ENCODE assay signal across 20 cellular contexts in the genomic region with DNA sequence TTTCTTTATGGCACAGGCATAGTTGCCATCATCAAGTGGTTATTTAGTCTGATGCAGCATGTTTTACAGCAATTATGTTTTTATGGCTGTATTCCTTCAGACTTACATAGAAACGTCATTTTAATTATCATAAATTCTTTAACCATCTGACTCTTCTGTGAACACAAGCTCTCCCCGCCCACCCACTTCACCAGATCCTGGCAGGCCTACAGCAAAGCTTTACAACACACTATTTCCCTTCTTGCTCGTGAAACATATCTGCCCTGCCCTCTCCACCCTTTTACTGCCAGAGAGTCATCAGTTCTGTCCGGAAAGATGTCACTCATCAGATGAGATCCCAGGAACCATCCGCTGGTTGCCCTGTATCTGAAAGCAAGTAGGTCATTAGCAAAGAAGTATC.
DNase-seq lines count a peak whose midpoint lies in the region; ATAC-seq, FAIRE-seq and TF ChIP-seq lines count a peak whose summit lies in the region.
"Had no signal": no experiment of that assay in that cellular context is flagged by ENCODE, and none has a peak within 500 bp of the region (broad histone marks: within the 10 kb centered on the region; RNA-seq: fewer than 3 reads in every experiment).

No MANE protein-coding gene starts in this region.

- peaks cover 34% of the 10 kb centered on the region for H3K4me1 Mint-ChIP-seq in astrocyte (ENCODE audit: low read depth, unreplicated experiment)

- H4K20me1 ChIP-seq in astrocyte (ENCODE audit: insufficient read depth, low read length): no peaks in the 10 kb centered on the region
- H4K20me1 ChIP-seq in smooth muscle cell (ENCODE audit: low read depth): no peaks in the 10 kb centered on the region

- H3K27ac ChIP-seq in astrocyte (ENCODE audit: low read depth, low read length) (no peak overlapping the region), smooth muscle cell (ENCODE audit: low read depth) (peak overlapping the region; percentile 28), spleen (no peak overlapping the region)
- H3K27ac ChIP-seq: 22Rv1, C4-2B, KMS-11 had no signal

- H3K9me3 ChIP-seq in astrocyte (ENCODE audit: insufficient read depth, low read depth, low read length): no peaks in the 10 kb centered on the region
- no peaks in the 10 kb centered on the region for H3K9me3 ChIP-seq in mucosa of descending colon
- H3K9me3 ChIP-seq in smooth muscle cell (replicated peaks; ENCODE audit: low read depth): no peaks in the 10 kb centered on the region
- no peaks in the 10 kb centered on the region for H3K9me3 ChIP-seq in spleen

- H3K4me2 ChIP-seq in astrocyte (ENCODE audit: low read length) (no peak overlapping the region), smooth muscle cell (peak overlapping the region; percentile 31)
- H3K4me2 ChIP-seq: KMS-11 had no signal

- no peaks in the 10 kb centered on the region for H3K27me3 Mint-ChIP-seq in astrocyte (ENCODE audit: low read depth, unreplicated experiment)

- H3K36me3 ChIP-seq in astrocyte (ENCODE audit: insufficient read depth, low read length) (no peaks in the 10 kb centered on the region), mucosa of descending colon (ENCODE audit: low read depth) (no peaks in the 10 kb centered on the region), smooth muscle cell (ENCODE audit: low read depth) (no peaks in the 10 kb centered on the region), spleen (no peaks in the 10 kb centered on the region)

- WGBS in smooth muscle cell (ENCODE audit: low lambda C conversion rate): 45% methylated on average over 5 of the region's 5 CpGs
- 58 to 76% (median 68%) methylated on average over 5 of the region's 5 CpGs for WGBS in spleen, 5 donors

- H3K79me2 ChIP-seq in astrocyte (ENCODE audit: insufficient read depth, low read length) (no peaks in the 10 kb centered on the region), smooth muscle cell (ENCODE audit: low read depth) (no peaks in the 10 kb centered on the region)

- H3K27ac Mint-ChIP-seq in astrocyte (ENCODE audit: unreplicated experiment): no peak overlapping the region

- no peak overlapping the region for H3K9ac ChIP-seq in astrocyte (ENCODE audit: low read length)
- H3K9ac ChIP-seq in smooth muscle cell (ENCODE audit: low read depth): no peak overlapping the region
- H3K9ac ChIP-seq: KMS-11 had no signal

- no peak for TF ChIP-seq CTCF in astrocyte (IDR thresholded peaks at IDR 0.05; ENCODE audit: insufficient read depth, low read depth, low read length)
- no peak for TF ChIP-seq CTCF in mucosa of descending colon (IDR thresholded peaks at IDR 0.05)
- no peak for TF ChIP-seq CTCF in smooth muscle cell (IDR thresholded peaks at IDR 0.05; ENCODE audit: borderline replicate concordance, insufficient read depth, poor library complexity, severe bottlenecking)
- no peak for TF ChIP-seq CTCF in spleen (IDR thresholded peaks at IDR 0.05 in 8 of 11, conservative IDR thresholded peaks at IDR 0.05 in 3 of 11)

- peaks cover 7% of the 10 kb centered on the region for H3F3A ChIP-seq in smooth muscle cell (ENCODE audit: low read depth)

- peak; percentile 11 for DNase-seq in DMS 273 (lab: John Stamatoyannopoulos, UW; ENCODE audit: unreplicated experiment)
- DNase-seq in DMS 273 treated with DMSO at 0.1 percent for 48 hours (lab: John Stamatoyannopoulos, UW): no peak
- peak; percentile 12 for DNase-seq in astrocyte (ENCODE audit: low read depth)
- DNase-seq in mucosa of descending colon: peak; percentile 57 to 70 (median 63)
- no peak for DNase-seq in smooth muscle cell (lab: John Stamatoyannopoulos, UW; ENCODE audit: unreplicated experiment)
- no peak for DNase-seq in spleen
- no peak for DNase-seq in NCI-H226
- DNase-seq: DMS79 treated with DMSO at 0.1 percent for 48 hours, GDM1, H7, NCI-H1092, NCI-H1694 treated with DMSO at 0.1 percent for 48 hours, NCI-H510A, SHP77 treated with DMSO at 0.1 percent for 48 hours had no signal

- no peak for TF ChIP-seq POLR2A in spleen (IDR thresholded peaks at IDR 0.05)

- H3K4me1 ChIP-seq in astrocyte (ENCODE audit: insufficient read depth, low read length) (peaks cover 10% of the 10 kb centered on the region), mucosa of descending colon (ENCODE audit: low read depth) (no peaks in the 10 kb centered on the region), smooth muscle cell (ENCODE audit: low read depth) (peaks cover 4% of the 10 kb centered on the region), spleen (peaks cover 0 to 3% (median 0%) of the 10 kb centered on the region in 6 donors)

- H3K27me3 ChIP-seq in astrocyte (ENCODE audit: insufficient read depth, low read length) (peaks cover 2% of the 10 kb centered on the region), smooth muscle cell (ENCODE audit: low read depth) (no peaks in the 10 kb centered on the region), spleen (replicated peaks in 1 of 7) (peaks cover 0 to 12% (median 0%) of the 10 kb centered on the region in 7 donors)

- no peaks in the 10 kb centered on the region for H3K9me3 Mint-ChIP-seq in astrocyte (ENCODE audit: unreplicated experiment)

- H2AFZ ChIP-seq in astrocyte (ENCODE audit: low read depth, low read length) (no peak overlapping the region), smooth muscle cell (ENCODE audit: low read depth) (no peak overlapping the region)

- no peaks in the 10 kb centered on the region for H3K36me3 Mint-ChIP-seq in astrocyte (ENCODE audit: low read depth, unreplicated experiment)

- intact Hi-C loops in mucosa of descending colon (cut with DNase I, micrococcal nuclease): no loop called here
- intact Hi-C loops in spleen (cut with DNase I; ENCODE audit: low total_unique reads): no loop called here

- peak; percentile 17 for FAIRE-seq in astrocyte (lab: Jason Lieb, UNC)
- FAIRE-seq: HepG2, RCC 7860 had no signal

- ATAC-seq in mucosa of descending colon: peak; percentile 93
- no peak for ATAC-seq in SK-N-SH treated with all-trans-retinoic acid at 6 μM for 48 hours
- ATAC-seq: HepG2 had no signal

- no peak overlapping the region for H3K4me3 Mint-ChIP-seq in astrocyte (ENCODE audit: unreplicated experiment)

- H3K4me3 ChIP-seq in astrocyte (ENCODE audit: insufficient read depth, low read depth, low read length) (no peak overlapping the region), mucosa of descending colon (no peak overlapping the region), smooth muscle cell (no peak overlapping the region), spleen (no peak overlapping the region)

TF ChIP-seq in SK-N-SH treated with all-trans-retinoic acid at 6 μM for 48 hours, 23 proteins besides CTCF, POLR2A, EP300 and RAD21:
- TF ChIP-seq ZNF8 (CRISPR knock-in tag; IDR thresholded peaks at IDR 0.05) (no peak), ZNF70 (CRISPR knock-in tag; IDR thresholded peaks at IDR 0.05) (no peak), CSDC2 (CRISPR knock-in tag; IDR thresholded peaks at IDR 0.05) (no peak), OSR1 (CRISPR knock-in tag; IDR thresholded peaks at IDR 0.05) (no peak), SNAI2 (CRISPR knock-in tag; IDR thresholded peaks at IDR 0.05) (no peak), RARB (CRISPR knock-in tag; IDR thresholded peaks at IDR 0.05) (no peak)
- TF ChIP-seq, protein P1, sequence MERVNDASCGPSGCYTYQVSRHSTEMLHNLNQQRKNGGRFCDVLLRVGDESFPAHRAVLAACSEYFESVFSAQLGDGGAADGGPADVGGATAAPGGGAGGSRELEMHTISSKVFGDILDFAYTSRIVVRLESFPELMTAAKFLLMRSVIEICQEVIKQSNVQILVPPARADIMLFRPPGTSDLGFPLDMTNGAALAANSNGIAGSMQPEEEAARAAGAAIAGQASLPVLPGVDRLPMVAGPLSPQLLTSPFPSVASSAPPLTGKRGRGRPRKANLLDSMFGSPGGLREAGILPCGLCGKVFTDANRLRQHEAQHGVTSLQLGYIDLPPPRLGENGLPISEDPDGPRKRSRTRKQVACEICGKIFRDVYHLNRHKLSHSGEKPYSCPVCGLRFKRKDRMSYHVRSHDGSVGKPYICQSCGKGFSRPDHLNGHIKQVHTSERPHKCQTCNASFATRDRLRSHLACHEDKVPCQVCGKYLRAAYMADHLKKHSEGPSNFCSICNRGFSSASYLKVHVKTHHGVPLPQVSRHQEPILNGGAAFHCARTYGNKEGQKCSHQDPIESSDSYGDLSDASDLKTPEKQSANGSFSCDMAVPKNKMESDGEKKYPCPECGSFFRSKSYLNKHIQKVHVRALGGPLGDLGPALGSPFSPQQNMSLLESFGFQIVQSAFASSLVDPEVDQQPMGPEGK (CRISPR knock-in tag; IDR thresholded peaks at IDR 0.05; ENCODE audit: borderline replicate concordance): no peak
- TF ChIP-seq, protein P2, sequence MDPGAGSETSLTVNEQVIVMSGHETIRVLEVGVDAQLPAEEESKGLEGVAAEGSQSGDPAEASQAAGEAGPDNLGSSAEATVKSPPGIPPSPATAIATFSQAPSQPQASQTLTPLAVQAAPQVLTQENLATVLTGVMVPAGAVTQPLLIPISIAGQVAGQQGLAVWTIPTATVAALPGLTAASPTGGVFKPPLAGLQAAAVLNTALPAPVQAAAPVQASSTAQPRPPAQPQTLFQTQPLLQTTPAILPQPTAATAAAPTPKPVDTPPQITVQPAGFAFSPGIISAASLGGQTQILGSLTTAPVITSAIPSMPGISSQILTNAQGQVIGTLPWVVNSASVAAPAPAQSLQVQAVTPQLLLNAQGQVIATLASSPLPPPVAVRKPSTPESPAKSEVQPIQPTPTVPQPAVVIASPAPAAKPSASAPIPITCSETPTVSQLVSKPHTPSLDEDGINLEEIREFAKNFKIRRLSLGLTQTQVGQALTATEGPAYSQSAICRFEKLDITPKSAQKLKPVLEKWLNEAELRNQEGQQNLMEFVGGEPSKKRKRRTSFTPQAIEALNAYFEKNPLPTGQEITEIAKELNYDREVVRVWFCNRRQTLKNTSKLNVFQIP (CRISPR knock-in tag; IDR thresholded peaks at IDR 0.05; ENCODE audit: borderline replicate concordance, low read depth): no peak

Comparison
In these comparisons a context has a peak if more than half of its experiments do, and no peak if none do; other contexts are left out.
1. DNase-seq: peak in DMS 273 (single experiment), astrocyte (single experiment) and mucosa of descending colon (3 of 3); none in DMS 273 treated with DMSO at 0.1 percent for 48 hours (single experiment), smooth muscle cell (single experiment), spleen (single experiment) and NCI-H226 (single experiment).